ENCODE assay signal across 1 cellular context in genomic region chr16:79411805-79412204, GRCh38.
TF ChIP-seq lines count a peak whose summit lies in the region.

No MANE protein-coding gene starts in this region.

TF ChIP-seq in H1, 55 proteins besides CTCF, POLR2A, EP300 and RAD21 (continued from another document):
- TF ChIP-seq BCL11A (IDR thresholded peaks at IDR 0.05; ENCODE audit: low read depth in 2 of 2, low read length in 2 of 2), result no peak
- no peak for TF ChIP-seq POLR2AphosphoS5 (IDR thresholded peaks at IDR 0.05; ENCODE audit: low read depth, low read length)
- TF ChIP-seq HDAC2 (IDR thresholded peaks at IDR 0.05; ENCODE audit: borderline replicate concordance in 1 of 2, low read depth in 2 of 2, low read length in 2 of 2), result no peak
- no peak for TF ChIP-seq RNF2 (IDR thresholded peaks at IDR 0.05; ENCODE audit: borderline replicate concordance, low read depth, low read length, missing control alignments, poor library complexity, severe bottlenecking)
- TF ChIP-seq CHD1 (IDR thresholded peaks at IDR 0.05; ENCODE audit: low read depth, low read length), result no peak
- TF ChIP-seq POU5F1 (IDR thresholded peaks at IDR 0.05; ENCODE audit: low read depth, low read length), result no peak
- TF ChIP-seq RXRA (IDR thresholded peaks at IDR 0.05; ENCODE audit: insufficient read depth, low read depth, low read length), result no peak
- TF ChIP-seq PHF8 (conservative IDR thresholded peaks at IDR 0.05; ENCODE audit: low read depth, low read length), result no peak
- no peak for TF ChIP-seq SRF (IDR thresholded peaks at IDR 0.05; ENCODE audit: low read depth, low read length)
- TF ChIP-seq JUN (IDR thresholded peaks at IDR 0.05; ENCODE audit: low read depth, low read length), result no peak
- TF ChIP-seq SAP30 (IDR thresholded peaks at IDR 0.05; ENCODE audit: insufficient read depth, insufficient replicate concordance, low read length), result no peak
